In genomic region chr18:75287006-75287405, GRCh38 we compare ENCODE assay signal across 9 cellular contexts.
"Had no signal": no experiment of that assay in that cellular context is flagged by ENCODE, and none has a peak within 500 bp of the region (broad histone marks: within the 10 kb centered on the region; RNA-seq: fewer than 3 reads in every experiment).

No MANE protein-coding gene starts in this region.

- H2AFZ ChIP-seq: GM23248, GM23338 had no signal

- H3K9ac ChIP-seq: GM23248 had no signal

- DNase-seq: GM23248, GOT3, H7, H9, HCEC 1CT, HFFc6 had no signal

- H3K27ac ChIP-seq: GM23248 had no signal

- H3K36me3 ChIP-seq: HAP-1 had no signal

- H3K4me3 Mint-ChIP-seq: GM23338, H9, HFFc6 had no signal

- H3K4me1 ChIP-seq: HAP-1 had no signal

- H3K4me3 ChIP-seq: GM23248, GM23338, HAP-1 had no signal

- ATAC-seq: GM23338, HCT116 had no signal

- H3K9me3 Mint-ChIP-seq: GM23338, H9, HFFc6 had no signal

- H3K27ac Mint-ChIP-seq: GM23338, H9, HFFc6 had no signal

- H3K4me2 ChIP-seq: GM23338 had no signal

- H3K9me3 ChIP-seq: HAP-1 had no signal
